ENCODE assay signal across 19 cellular contexts in genomic region chr3:58322793-58323192, GRCh38. TPM values are rescaled to one million over a fixed set of nuclear protein-coding genes. Genes with fewer than 3 reads are reported as not detected.
DNase-seq lines count a peak whose midpoint lies in the region; ATAC-seq and TF ChIP-seq lines count a peak whose summit lies in the region.
"Had no signal": no experiment of that assay in that cellular context is flagged by ENCODE, and none has a peak within 500 bp of the region (broad histone marks: within the 10 kb centered on the region; RNA-seq: fewer than 3 reads in every experiment).

No MANE protein-coding gene starts in this region.

- no peaks in the 10 kb centered on the region for H3K27me3 Mint-ChIP-seq in activated T-cell treated with anti-CD3 and anti-CD28 coated beads, Interleukin-2, amount 50 U/mL, for 24 hours
- no peaks in the 10 kb centered on the region for H3K27me3 Mint-ChIP-seq in activated T-cell treated with anti-CD3 and anti-CD28 coated beads, Interleukin-2, amount 50 U/mL, for 4 hours (ENCODE audit: low read depth)
- H3K27me3 Mint-ChIP-seq in activated T-helper 2 cell treated with anti-CD3 and anti-CD28 coated beads, Interferon-gamma antibody, Interleukin-2, Interleukin-4, amounts not matched to agents 10 μg/mL and 5 μg/mL and 100 μg/mL, durations not matched to agents 14 hours and 24 hours and 36 hours (ENCODE audit: low read depth): no peaks in the 10 kb centered on the region
- no peaks in the 10 kb centered on the region for H3K27me3 Mint-ChIP-seq in stimulated activated memory B cell treated with anti-CD40 and anti-IgM and Interleukin-4, amounts not matched to agents 10 μg/mL and 1 μg/mL and 100 μg/mL, for 72 hours

- peaks cover 46% of the 10 kb centered on the region for H3K4me1 Mint-ChIP-seq in activated T-cell treated with anti-CD3 and anti-CD28 coated beads, Interleukin-2, amount 50 U/mL, for 24 hours (ENCODE audit: low read depth)
- H3K4me1 Mint-ChIP-seq in activated T-cell treated with anti-CD3 and anti-CD28 coated beads, Interleukin-2, amount 50 U/mL, for 4 hours (ENCODE audit: low read depth): peaks cover 31% of the 10 kb centered on the region
- peaks cover 38% of the 10 kb centered on the region for H3K4me1 Mint-ChIP-seq in activated T-helper 2 cell treated with anti-CD3 and anti-CD28 coated beads, Interferon-gamma antibody, Interleukin-2, Interleukin-4, amounts not matched to agents 10 μg/mL and 5 μg/mL and 100 μg/mL, durations not matched to agents 14 hours and 24 hours and 36 hours (ENCODE audit: low read depth)
- H3K4me1 Mint-ChIP-seq in stimulated activated memory B cell treated with anti-CD40 and anti-IgM and Interleukin-4, amounts not matched to agents 10 μg/mL and 1 μg/mL and 100 μg/mL, for 72 hours: peaks cover 63% of the 10 kb centered on the region

- H3K36me3 Mint-ChIP-seq in activated T-cell treated with anti-CD3 and anti-CD28 coated beads, Interleukin-2, amount 50 U/mL, for 24 hours (ENCODE audit: low read depth): peaks cover 44% of the 10 kb centered on the region
- peaks cover 7% of the 10 kb centered on the region for H3K36me3 Mint-ChIP-seq in activated T-cell treated with anti-CD3 and anti-CD28 coated beads, Interleukin-2, amount 50 U/mL, for 4 hours (ENCODE audit: insufficient read depth)
- peaks cover 18% of the 10 kb centered on the region for H3K36me3 Mint-ChIP-seq in activated T-helper 2 cell treated with anti-CD3 and anti-CD28 coated beads, Interferon-gamma antibody, Interleukin-2, Interleukin-4, amounts not matched to agents 10 μg/mL and 5 μg/mL and 100 μg/mL, durations not matched to agents 14 hours and 24 hours and 36 hours (ENCODE audit: low read depth)
- H3K36me3 Mint-ChIP-seq in stimulated activated memory B cell treated with anti-CD40 and anti-IgM and Interleukin-4, amounts not matched to agents 10 μg/mL and 1 μg/mL and 100 μg/mL, for 72 hours: peaks cover 9% of the 10 kb centered on the region

- DNase-seq in activated T-cell treated with anti-CD3 and anti-CD28 coated beads, Interleukin-2, amount 50 U/mL, for 24 hours: no peak
- no peak for DNase-seq in activated T-cell treated with anti-CD3 and anti-CD28 coated beads, Interleukin-2, amount 50 U/mL, for 4 hours
- no peak for DNase-seq in activated T-helper 2 cell treated with anti-CD3 and anti-CD28 coated beads, Interferon-gamma antibody, Interleukin-2, Interleukin-4, amounts not matched to agents 10 μg/mL and 5 μg/mL and 100 μg/mL, durations not matched to agents 14 hours and 24 hours and 36 hours (ENCODE audit: low spot score)
- DNase-seq in fibroblast of mammary gland (ENCODE audit: low read depth) (peak; percentile 13), NCI-H2081 (lab: John Stamatoyannopoulos, UW) (no peak), mesenteric fat pad (ENCODE audit: low spot score) (no peak)
- DNase-seq: COR-L47, DMS153, EL, KG1, NCI-H1105 treated with DMSO at 0.1 percent for 48 hours, NCI-H187, NCI-H510A, NCI-H82 had no signal

- no peak overlapping the region for H3K4me3 ChIP-seq in fibroblast of mammary gland (ENCODE audit: control insufficient read depth, low read depth, low read length)

- no peak for TF ChIP-seq CTCF in fibroblast of mammary gland (conservative IDR thresholded peaks at IDR 0.05; ENCODE audit: control insufficient read depth, insufficient read depth, low read depth, low read length)

- no peak overlapping the region for H3K4me3 Mint-ChIP-seq in activated T-cell treated with anti-CD3 and anti-CD28 coated beads, Interleukin-2, amount 50 U/mL, for 24 hours
- no peak overlapping the region for H3K4me3 Mint-ChIP-seq in activated T-cell treated with anti-CD3 and anti-CD28 coated beads, Interleukin-2, amount 50 U/mL, for 4 hours
- H3K4me3 Mint-ChIP-seq in activated T-helper 2 cell treated with anti-CD3 and anti-CD28 coated beads, Interferon-gamma antibody, Interleukin-2, Interleukin-4, amounts not matched to agents 10 μg/mL and 5 μg/mL and 100 μg/mL, durations not matched to agents 14 hours and 24 hours and 36 hours (ENCODE audit: low read depth): no peak overlapping the region
- no peak overlapping the region for H3K4me3 Mint-ChIP-seq in stimulated activated memory B cell treated with anti-CD40 and anti-IgM and Interleukin-4, amounts not matched to agents 10 μg/mL and 1 μg/mL and 100 μg/mL, for 72 hours

- intact Hi-C loops in activated T-helper 2 cell treated with anti-CD3 and anti-CD28 coated beads, Interferon-gamma antibody, Interleukin-2, Interleukin-4, amounts not matched to agents 10 μg/mL and 5 μg/mL and 100 μg/mL, durations not matched to agents 14 hours and 24 hours and 36 hours (cut with micrococcal nuclease): loop anchor here (1.0 to 5.0 kb wide), 3 partner anchors 36 to 310 kb away; partner anchors contain the start of gene KCTD6

- H3K9me3 Mint-ChIP-seq in activated T-cell treated with anti-CD3 and anti-CD28 coated beads, Interleukin-2, amount 50 U/mL, for 24 hours: no peaks in the 10 kb centered on the region
- no peaks in the 10 kb centered on the region for H3K9me3 Mint-ChIP-seq in activated T-cell treated with anti-CD3 and anti-CD28 coated beads, Interleukin-2, amount 50 U/mL, for 4 hours
- H3K9me3 Mint-ChIP-seq in activated T-helper 2 cell treated with anti-CD3 and anti-CD28 coated beads, Interferon-gamma antibody, Interleukin-2, Interleukin-4, amounts not matched to agents 10 μg/mL and 5 μg/mL and 100 μg/mL, durations not matched to agents 14 hours and 24 hours and 36 hours: no peaks in the 10 kb centered on the region
- H3K9me3 Mint-ChIP-seq in stimulated activated memory B cell treated with anti-CD40 and anti-IgM and Interleukin-4, amounts not matched to agents 10 μg/mL and 1 μg/mL and 100 μg/mL, for 72 hours: no peaks in the 10 kb centered on the region

- H3K27ac Mint-ChIP-seq in activated T-cell treated with anti-CD3 and anti-CD28 coated beads, Interleukin-2, amount 50 U/mL, for 24 hours: peak overlapping the region; percentile 97
- H3K27ac Mint-ChIP-seq in activated T-helper 2 cell treated with anti-CD3 and anti-CD28 coated beads, Interferon-gamma antibody, Interleukin-2, Interleukin-4, amounts not matched to agents 10 μg/mL and 5 μg/mL and 100 μg/mL, durations not matched to agents 14 hours and 24 hours and 36 hours: peak overlapping the region; percentile 93
- peak overlapping the region; percentile 93 for H3K27ac Mint-ChIP-seq in stimulated activated memory B cell treated with anti-CD40 and anti-IgM and Interleukin-4, amounts not matched to agents 10 μg/mL and 1 μg/mL and 100 μg/mL, for 72 hours

- ATAC-seq in activated T-cell treated with anti-CD3 and anti-CD28 coated beads, Interleukin-2, amount 50 U/mL, for 4 hours: no peak
- no peak for ATAC-seq in stimulated activated memory B cell treated with anti-CD40 and anti-IgM and Interleukin-4, amounts not matched to agents 10 μg/mL and 1 μg/mL and 100 μg/mL, for 72 hours
- no peak for ATAC-seq in GM18867 (IDR thresholded peaks at IDR 0.05; ENCODE audit: unreplicated experiment)
- ATAC-seq: HCT116, Panc1, Right ventricle myocardium inferior had no signal

RNA-seq across cellular contexts. Expression of gene PXK, which starts 9.9 kb away (rescaled TPM):
- total RNA-seq in activated T-cell treated with anti-CD3 and anti-CD28 coated beads, Interleukin-2, amount 50 U/mL, for 4 hours: 10 to 100 TPM; 30.1 to 40.2 (median 32.2) TPM
- 47.6 and 48.7 TPM in 2 replicates for total RNA-seq in activated T-helper 2 cell treated with anti-CD3 and anti-CD28 coated beads, Interferon-gamma antibody, Interleukin-2, Interleukin-4, amounts not matched to agents 10 μg/mL and 5 μg/mL and 100 μg/mL, durations not matched to agents 14 hours and 24 hours and 36 hours
- 32.2 TPM for total RNA-seq in mesenteric fat pad

RNA-seq across cellular contexts. Expression of gene HTD2, which starts 16.5 kb away (rescaled TPM):
- 10 to 100 TPM; 14.4 to 16.1 (median 15.9) TPM for total RNA-seq in activated T-cell treated with anti-CD3 and anti-CD28 coated beads, Interleukin-2, amount 50 U/mL, for 4 hours
- 10.1 and 10.5 TPM in 2 replicates for total RNA-seq in activated T-helper 2 cell treated with anti-CD3 and anti-CD28 coated beads, Interferon-gamma antibody, Interleukin-2, Interleukin-4, amounts not matched to agents 10 μg/mL and 5 μg/mL and 100 μg/mL, durations not matched to agents 14 hours and 24 hours and 36 hours
- total RNA-seq in mesenteric fat pad: 7.6 TPM

RNA-seq across cellular contexts. Expression of gene RPP14, which starts 16.7 kb away (rescaled TPM):
- 10 to 100 TPM; 21.6 to 24.8 (median 23.8) TPM for total RNA-seq in activated T-cell treated with anti-CD3 and anti-CD28 coated beads, Interleukin-2, amount 50 U/mL, for 4 hours
- total RNA-seq in activated T-helper 2 cell treated with anti-CD3 and anti-CD28 coated beads, Interferon-gamma antibody, Interleukin-2, Interleukin-4, amounts not matched to agents 10 μg/mL and 5 μg/mL and 100 μg/mL, durations not matched to agents 14 hours and 24 hours and 36 hours: 21.8 and 23.8 TPM in 2 replicates
- 16.1 TPM for total RNA-seq in mesenteric fat pad
